In genomic region chr15:40763801-40764765, GRCh38 we compare ENCODE assay signal across 8 cellular contexts. TPM values are rescaled to one million over a fixed set of nuclear protein-coding genes. Genes with fewer than 3 reads are reported as not detected.
DNase-seq lines count a peak whose midpoint lies in the region; ATAC-seq and TF ChIP-seq lines count a peak whose summit lies in the region.

Gene GCHFR (plus strand): TSS chr15:40764068. CDS start chr15:40764181, 113 bp downstream.

- peak within 1 kb of the TSS; percentile 81 for H3K27ac Mint-ChIP-seq in central memory CD8-positive, alpha-beta T cell (ENCODE audit: low read depth)

- peak; percentile 49 for ATAC-seq in GM19438 (IDR thresholded peaks at IDR 0.05; ENCODE audit: low read depth, unreplicated experiment)
- ATAC-seq in central memory CD8-positive, alpha-beta T cell (replicated peaks; ENCODE audit: extremely low read depth, poor library complexity, severe bottlenecking) = peak; percentile 16

- peak within 1 kb of the TSS; percentile 92 for H3K27ac ChIP-seq in VCaP

- H3K27me3 Mint-ChIP-seq in central memory CD8-positive, alpha-beta T cell = no peaks in the 10 kb centered on the region

- DNase-seq in COLO668 (lab: John Stamatoyannopoulos, UW; ENCODE audit: unreplicated experiment) = peak; percentile 85
- no peak for DNase-seq in Jurkat, Clone E6-1 (ENCODE audit: low read depth, low spot score)
- DNase-seq in central memory CD8-positive, alpha-beta T cell (ENCODE audit: low spot score in 2 of 2) = peak; percentile 23 to 33
- DNase-seq in kidney glomerular epithelial cell (lab: John Stamatoyannopoulos, UW) = peak; percentile 13
- DNase-seq in stimulated activated CD4-positive, alpha-beta T cell treated with anti-CD3 and anti-CD28 coated beads, Interleukin-1b, Interleukin-23, amount 100 ng/mL, for 4 hours (ENCODE audit: low read depth in 2 of 2) = peak; percentile 38 to 63
- DNase-seq in foreskin melanocyte = no peak

- peak within 1 kb of the TSS; percentile 56 for H3K4me3 ChIP-seq in Jurkat, Clone E6-1 (ENCODE audit: low read length)

- peaks cover 32% of the 10 kb centered on the region for H3K4me1 Mint-ChIP-seq in central memory CD8-positive, alpha-beta T cell

- H3K4me3 Mint-ChIP-seq in central memory CD8-positive, alpha-beta T cell = peak within 1 kb of the TSS; percentile 69

- TF ChIP-seq CTCF in VCaP (conservative IDR thresholded peaks at IDR 0.05) = peak; percentile 62

- H3K36me3 Mint-ChIP-seq in central memory CD8-positive, alpha-beta T cell (ENCODE audit: insufficient read depth) = peaks cover 14% of the 10 kb centered on the region

- no peaks in the 10 kb centered on the region for H3K9me3 Mint-ChIP-seq in central memory CD8-positive, alpha-beta T cell

RNA-seq across cellular contexts. Expression of gene GCHFR, which starts in this region (rescaled TPM):
- polyA plus RNA-seq in Jurkat, Clone E6-1 (2012; ENCODE audit: insufficient read depth, insufficient read length) = 14.2 TPM

Comparison
In these comparisons a context has a peak if more than half of its experiments do, and no peak if none do; other contexts are left out.
1. DNase-seq: peak in COLO668 (single experiment), central memory CD8-positive, alpha-beta T cell (2 of 2), kidney glomerular epithelial cell (single experiment) and stimulated activated CD4-positive, alpha-beta T cell treated with anti-CD3 and anti-CD28 coated beads, Interleukin-1b, Interleukin-23, amount 100 ng/mL, for 4 hours (2 of 2); none in Jurkat, Clone E6-1 (single experiment) and foreskin melanocyte (single experiment).